Comparison of ENCODE assay signal across 15 cellular contexts in the genomic region with DNA sequence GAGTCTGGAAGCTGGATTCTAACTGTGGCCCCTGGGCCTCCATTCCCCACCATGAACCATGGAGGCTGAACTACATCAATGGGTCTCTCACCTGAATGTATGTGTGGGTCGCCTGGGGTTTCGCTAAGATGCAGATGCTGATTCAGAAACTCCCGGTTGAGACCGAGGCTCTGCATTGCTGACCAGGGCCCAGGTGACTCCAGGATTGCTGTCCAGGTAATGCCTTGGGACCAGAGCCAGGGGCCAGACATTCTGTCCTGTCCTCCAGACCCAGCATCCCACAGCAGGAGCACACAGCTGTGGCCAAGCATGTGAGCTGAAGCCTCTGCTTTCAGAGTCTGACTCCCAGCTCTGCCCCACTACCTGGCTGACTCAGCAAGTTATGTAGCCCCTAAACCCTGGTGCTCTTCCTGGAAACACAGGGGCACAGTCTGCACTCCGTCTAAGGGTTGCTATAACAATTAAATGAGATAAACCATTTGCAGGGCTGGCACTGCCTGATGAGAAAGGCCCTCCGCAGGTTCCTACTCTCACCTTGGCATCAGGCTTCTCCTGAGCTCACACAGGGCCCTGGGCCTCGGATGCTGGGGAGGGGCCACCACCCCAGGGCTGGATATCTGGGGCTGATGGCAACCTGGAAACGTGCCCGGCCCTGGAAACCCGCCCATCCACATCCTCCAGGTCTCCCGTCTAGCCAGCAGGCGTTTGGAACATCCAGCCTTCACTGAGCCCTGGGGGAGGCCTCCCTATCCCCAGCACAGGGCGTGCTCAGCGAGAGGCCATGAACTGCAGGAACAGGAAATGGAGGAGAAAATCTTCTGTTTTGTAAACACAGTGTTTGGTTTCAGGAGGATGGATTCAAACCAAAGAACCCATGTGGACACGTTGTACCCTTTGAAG.
A peak's percentile ranks its signal among the peaks of the same experiment; 100 is the strongest.
DNase-seq lines count a peak whose midpoint lies in the region; ATAC-seq and TF ChIP-seq lines count a peak whose summit lies in the region.
"Had no signal": no experiment of that assay in that cellular context is flagged by ENCODE, and none has a peak within 500 bp of the region (broad histone marks: within the 10 kb centered on the region; RNA-seq: fewer than 3 reads in every experiment).

No MANE protein-coding gene starts in this region.

- no peaks in the 10 kb centered on the region for H3K9me3 ChIP-seq in sigmoid colon

- intact Hi-C loops in sigmoid colon (cut with DNase I), result no loop called here
- intact Hi-C loops in activated CD8-positive, alpha-beta T cell treated with anti-CD3 and anti-CD28 coated beads for 36 hours (cut with micrococcal nuclease), result no loop called here
- intact Hi-C loops in activated CD4-positive, alpha-beta T cell treated with anti-CD3 and anti-CD28 coated beads for 36 hours (cut with DNase I, micrococcal nuclease), result no loop called here

- no peak overlapping the region for H3K4me3 Mint-ChIP-seq in activated CD8-positive, alpha-beta T cell treated with anti-CD3 and anti-CD28 coated beads for 36 hours
- H3K4me3 Mint-ChIP-seq in activated CD4-positive, alpha-beta T cell treated with anti-CD3 and anti-CD28 coated beads for 36 hours, result no peak overlapping the region
- H3K4me3 Mint-ChIP-seq: neural crest cell had no signal

- 59 to 72% methylated on average over 15 of the region's 15 CpGs for WGBS in sigmoid colon, 2 donors

- CTCF ChIA-PET in activated CD8-positive, alpha-beta T cell treated with anti-CD3 and anti-CD28 coated beads for 36 hours (lab: Charles Lee), result no interaction called here
- CTCF ChIA-PET in activated CD4-positive, alpha-beta T cell treated with anti-CD3 and anti-CD28 coated beads for 36 hours (lab: Charles Lee), result no interaction called here

- POLR2A ChIA-PET in activated CD8-positive, alpha-beta T cell treated with anti-CD3 and anti-CD28 coated beads for 36 hours (lab: Charles Lee), result interaction anchor here (0.6 kb wide), 1 partner anchor 135 kb away, joined by 3 read pairs; no protein-coding TSS in a partner anchor
- POLR2A ChIA-PET in activated CD4-positive, alpha-beta T cell treated with anti-CD3 and anti-CD28 coated beads for 36 hours (lab: Charles Lee), result no interaction called here

- no peaks in the 10 kb centered on the region for H3K4me1 Mint-ChIP-seq in activated CD8-positive, alpha-beta T cell treated with anti-CD3 and anti-CD28 coated beads for 36 hours (ENCODE audit: low read depth)
- no peaks in the 10 kb centered on the region for H3K4me1 Mint-ChIP-seq in activated CD4-positive, alpha-beta T cell treated with anti-CD3 and anti-CD28 coated beads for 36 hours
- H3K4me1 Mint-ChIP-seq: neural crest cell had no signal

- H3K27me3 Mint-ChIP-seq in activated CD8-positive, alpha-beta T cell treated with anti-CD3 and anti-CD28 coated beads for 36 hours, result no peaks in the 10 kb centered on the region
- no peaks in the 10 kb centered on the region for H3K27me3 Mint-ChIP-seq in activated CD4-positive, alpha-beta T cell treated with anti-CD3 and anti-CD28 coated beads for 36 hours

- no peaks in the 10 kb centered on the region for H3K27me3 ChIP-seq in sigmoid colon
- H3K27me3 ChIP-seq: gastroesophageal sphincter had no signal

- no peaks in the 10 kb centered on the region for H3K4me1 ChIP-seq in sigmoid colon
- H3K4me1 ChIP-seq: gastroesophageal sphincter had no signal

- H3K27ac Mint-ChIP-seq in activated CD8-positive, alpha-beta T cell treated with anti-CD3 and anti-CD28 coated beads for 36 hours, result no peak overlapping the region
- no peak overlapping the region for H3K27ac Mint-ChIP-seq in activated CD4-positive, alpha-beta T cell treated with anti-CD3 and anti-CD28 coated beads for 36 hours

- H3K9me3 Mint-ChIP-seq in activated CD8-positive, alpha-beta T cell treated with anti-CD3 and anti-CD28 coated beads for 36 hours, result peaks cover 7% of the 10 kb centered on the region
- H3K9me3 Mint-ChIP-seq in activated CD4-positive, alpha-beta T cell treated with anti-CD3 and anti-CD28 coated beads for 36 hours (ENCODE audit: low read depth), result peaks cover 7% of the 10 kb centered on the region

- ATAC-seq in activated CD4-positive, CD25-positive, alpha-beta regulatory T cell treated with anti-CD3 and anti-CD28 coated beads, Interleukin-2, amount 50 U/mL, for 24 hours, result no peak
- ATAC-seq in GM21381 (IDR thresholded peaks at IDR 0.05; ENCODE audit: unreplicated experiment), result no peak
- ATAC-seq in activated CD8-positive, alpha-beta T cell treated with anti-CD3 and anti-CD28 coated beads for 36 hours, result no peak
- no peak for ATAC-seq in activated CD4-positive, alpha-beta T cell treated with anti-CD3 and anti-CD28 coated beads for 36 hours
- ATAC-seq: gastroesophageal sphincter, GM12878 had no signal

- no peaks in the 10 kb centered on the region for H3K36me3 Mint-ChIP-seq in activated CD8-positive, alpha-beta T cell treated with anti-CD3 and anti-CD28 coated beads for 36 hours (ENCODE audit: low read depth)
- peaks cover 2% of the 10 kb centered on the region for H3K36me3 Mint-ChIP-seq in activated CD4-positive, alpha-beta T cell treated with anti-CD3 and anti-CD28 coated beads for 36 hours (ENCODE audit: low read depth)

- TF ChIP-seq CTCF in sigmoid colon (IDR thresholded peaks at IDR 0.05), result no peak
- TF ChIP-seq CTCF in activated CD8-positive, alpha-beta T cell treated with anti-CD3 and anti-CD28 coated beads for 36 hours (IDR thresholded peaks at IDR 0.05), result no peak

- TF ChIP-seq POLR2A in sigmoid colon (IDR thresholded peaks at IDR 0.05), result no peak

- H3K27ac ChIP-seq in sigmoid colon, result no peak overlapping the region
- H3K27ac ChIP-seq: gastroesophageal sphincter had no signal

- H3K36me3 ChIP-seq in sigmoid colon, result no peaks in the 10 kb centered on the region
- H3K36me3 ChIP-seq: gastroesophageal sphincter had no signal

- no peak overlapping the region for H3K4me3 ChIP-seq in sigmoid colon
- H3K4me3 ChIP-seq: gastroesophageal sphincter, GM12878 had no signal

- TF ChIP-seq EP300 in sigmoid colon (IDR thresholded peaks at IDR 0.05), result no peak

- DNase-seq in activated CD4-positive, CD25-positive, alpha-beta regulatory T cell treated with anti-CD3 and anti-CD28 coated beads, Interleukin-2, amount 50 U/mL, for 72 hours, result peak; percentile 8
- DNase-seq in NCI-H1105 (lab: John Stamatoyannopoulos, UW), result peak; percentile 63
- peak; percentile 37 for DNase-seq in islet precursor cell
- DNase-seq in sigmoid colon, result peak; percentile 57
- DNase-seq in activated CD8-positive, alpha-beta T cell treated with anti-CD3 and anti-CD28 coated beads for 36 hours, result no peak
- no peak for DNase-seq in activated CD4-positive, alpha-beta T cell treated with anti-CD3 and anti-CD28 coated beads for 36 hours
- DNase-seq: effector memory CD4-positive, alpha-beta T cell; kidney glomerular epithelial cell; NCI-H82; SIG-M5 had no signal

Comparison
In these comparisons a context has a peak if more than half of its experiments do, and no peak if none do; other contexts are left out.
1. DNase-seq: peak in activated CD4-positive, CD25-positive, alpha-beta regulatory T cell treated with anti-CD3 and anti-CD28 coated beads, Interleukin-2, amount 50 U/mL, for 72 hours (single experiment), NCI-H1105 (single experiment), islet precursor cell (single experiment) and sigmoid colon (single experiment); none in activated CD8-positive, alpha-beta T cell treated with anti-CD3 and anti-CD28 coated beads for 36 hours (single experiment) and activated CD4-positive, alpha-beta T cell treated with anti-CD3 and anti-CD28 coated beads for 36 hours (single experiment).